ENCODE assay signal across 28 cellular contexts in the genomic region with DNA sequence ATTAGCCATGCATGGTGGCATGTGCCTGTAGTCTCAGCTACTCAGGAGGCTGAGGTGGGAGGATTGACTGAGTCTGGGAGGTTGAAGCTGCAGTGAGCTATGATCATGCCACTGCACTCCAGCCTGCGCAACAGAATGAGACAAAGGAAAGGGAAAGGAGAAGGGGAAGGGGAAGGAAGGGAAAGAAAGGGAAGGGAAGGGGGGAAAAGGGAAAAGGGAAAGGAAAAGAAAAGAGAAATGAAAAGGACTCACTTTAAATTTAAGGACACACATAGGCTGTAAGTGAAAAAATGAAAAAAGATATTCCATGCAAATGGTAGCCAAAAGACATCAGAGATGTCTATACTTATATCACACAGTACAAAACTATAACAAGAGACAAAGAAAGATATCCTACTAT.
"Had no signal": no experiment of that assay in that cellular context is flagged by ENCODE, and none has a peak within 500 bp of the region (broad histone marks: within the 10 kb centered on the region; RNA-seq: fewer than 3 reads in every experiment).

No MANE protein-coding gene starts in this region.

- H3K9me3 ChIP-seq: testis, thyroid gland had no signal

- H3K4me1 Mint-ChIP-seq: stimulated activated effector memory CD8-positive, alpha-beta T cell treated with anti-CD3 and anti-CD28 coated beads, Interleukin-12 subunit alpha, Interleukin-12 subunit beta, amount 100 ng/mL, for 72 hours; stimulated activated memory B cell treated with anti-CD40 and anti-IgM and Interleukin-4, amounts not matched to agents 10 μg/mL and 1 μg/mL and 100 μg/mL, for 72 hours; stimulated activated naive B cell treated with anti-CD40 and anti-IgM and Interleukin-4, amounts not matched to agents 10 μg/mL and 1 μg/mL and 100 μg/mL, for 72 hours; stimulated activated naive CD8-positive, alpha-beta T cell treated with anti-CD3 and anti-CD28 coated beads, Interleukin-15, amount 100 ng/mL, for 72 hours had no signal

- H3K4me3 ChIP-seq: stomach, suprapubic skin, testis, thoracic aorta, thyroid gland, tibial artery, tibial nerve, transverse colon, upper lobe of left lung, upper lobe of right lung, uterus, vagina had no signal

- H3K36me3 Mint-ChIP-seq: stimulated activated effector memory CD8-positive, alpha-beta T cell treated with anti-CD3 and anti-CD28 coated beads, Interleukin-12 subunit alpha, Interleukin-12 subunit beta, amount 100 ng/mL, for 72 hours; stimulated activated memory B cell treated with anti-CD40 and anti-IgM and Interleukin-4, amounts not matched to agents 10 μg/mL and 1 μg/mL and 100 μg/mL, for 72 hours had no signal

- H3K4me3 Mint-ChIP-seq: stimulated activated effector memory CD8-positive, alpha-beta T cell treated with anti-CD3 and anti-CD28 coated beads, Interleukin-12 subunit alpha, Interleukin-12 subunit beta, amount 100 ng/mL, for 72 hours; stimulated activated memory B cell treated with anti-CD40 and anti-IgM and Interleukin-4, amounts not matched to agents 10 μg/mL and 1 μg/mL and 100 μg/mL, for 72 hours; stimulated activated naive B cell treated with anti-CD40 and anti-IgM and Interleukin-4, amounts not matched to agents 10 μg/mL and 1 μg/mL and 100 μg/mL, for 72 hours; stimulated activated naive CD8-positive, alpha-beta T cell treated with anti-CD3 and anti-CD28 coated beads, Interleukin-15, amount 100 ng/mL, for 72 hours; stimulated activated naive CD8-positive, alpha-beta T cell treated with anti-CD3 and anti-CD28 coated beads, Interleukin-15, Interleukin-2, amounts not matched to agents 100 ng/mL and 50 ng/mL, for 24 hours; type B pancreatic cell had no signal

- H3K27ac Mint-ChIP-seq: stimulated activated effector memory CD8-positive, alpha-beta T cell treated with anti-CD3 and anti-CD28 coated beads, Interleukin-12 subunit alpha, Interleukin-12 subunit beta, amount 100 ng/mL, for 72 hours; stimulated activated memory B cell treated with anti-CD40 and anti-IgM and Interleukin-4, amounts not matched to agents 10 μg/mL and 1 μg/mL and 100 μg/mL, for 72 hours; stimulated activated naive B cell treated with anti-CD40 and anti-IgM and Interleukin-4, amounts not matched to agents 10 μg/mL and 1 μg/mL and 100 μg/mL, for 72 hours; stimulated activated naive CD8-positive, alpha-beta T cell treated with anti-CD3 and anti-CD28 coated beads, Interleukin-15, amount 100 ng/mL, for 72 hours; stimulated activated naive CD8-positive, alpha-beta T cell treated with anti-CD3 and anti-CD28 coated beads, Interleukin-15, Interleukin-2, amounts not matched to agents 100 ng/mL and 50 ng/mL, for 24 hours; type B pancreatic cell had no signal

- H3K36me3 ChIP-seq: suprapubic skin, thyroid gland, transverse colon, upper lobe of left lung, upper lobe of right lung, uterus had no signal

- H3K27me3 Mint-ChIP-seq: stimulated activated memory B cell treated with anti-CD40 and anti-IgM and Interleukin-4, amounts not matched to agents 10 μg/mL and 1 μg/mL and 100 μg/mL, for 72 hours; stimulated activated naive B cell treated with anti-CD40 and anti-IgM and Interleukin-4, amounts not matched to agents 10 μg/mL and 1 μg/mL and 100 μg/mL, for 72 hours; stimulated activated naive CD8-positive, alpha-beta T cell treated with anti-CD3 and anti-CD28 coated beads, Interleukin-15, amount 100 ng/mL, for 72 hours; stimulated activated naive CD8-positive, alpha-beta T cell treated with anti-CD3 and anti-CD28 coated beads, Interleukin-15, Interleukin-2, amounts not matched to agents 100 ng/mL and 50 ng/mL, for 24 hours; type B pancreatic cell had no signal

- ATAC-seq: stimulated activated effector memory CD8-positive, alpha-beta T cell treated with anti-CD3 and anti-CD28 coated beads, Interleukin-12 subunit alpha, Interleukin-12 subunit beta, amount 100 ng/mL, for 72 hours; stimulated activated memory B cell treated with anti-CD40 and anti-IgM and Interleukin-4, amounts not matched to agents 10 μg/mL and 1 μg/mL and 100 μg/mL, for 72 hours; stimulated activated naive B cell treated with anti-CD40 and anti-IgM and Interleukin-4, amounts not matched to agents 10 μg/mL and 1 μg/mL and 100 μg/mL, for 72 hours; stimulated activated naive CD8-positive, alpha-beta T cell treated with anti-CD3 and anti-CD28 coated beads, Interleukin-15, amount 100 ng/mL, for 72 hours; stimulated activated naive CD8-positive, alpha-beta T cell treated with anti-CD3 and anti-CD28 coated beads, Interleukin-15, Interleukin-2, amounts not matched to agents 100 U/mL and 50 U/mL, for 24 hours; upper lobe of right lung had no signal

- H3K27ac ChIP-seq: stomach, suprapubic skin, testis, thoracic aorta, thyroid gland, tibial artery, tibial nerve, transverse colon, upper lobe of left lung, upper lobe of right lung, uterus, vagina had no signal

- H3K4me1 ChIP-seq: stomach, suprapubic skin, testis, thyroid gland, tibial artery, tibial nerve, transverse colon, upper lobe of left lung, upper lobe of right lung, uterus, vagina had no signal

- DNase-seq: stimulated activated CD4-positive, alpha-beta T cell treated with anti-CD3 and anti-CD28 coated beads, Interleukin-2, amount 100 ng/mL, for 48 hours; stimulated activated CD4-positive, alpha-beta T cell treated with anti-CD3 and anti-CD28 coated beads, Interleukin-4, amount 100 ng/mL, for 1 hour; stimulated activated CD4-positive, alpha-beta T cell treated with anti-CD3 and anti-CD28 coated beads, Interleukin-4, amount 100 ng/mL, for 24 hours; stimulated activated CD4-positive, alpha-beta T cell treated with anti-CD3 and anti-CD28 coated beads, Interleukin-4, amount 100 ng/mL, for 4 hours; stimulated activated CD8-positive, alpha-beta memory T cell treated with anti-CD3 and anti-CD28 coated beads, Interleukin-4, amount 100 ng/mL, for 48 hours; stimulated activated naive B cell treated with anti-CD40 and anti-IgM and Interleukin-4, amounts not matched to agents 10 μg/mL and 1 μg/mL and 100 μg/mL, for 72 hours; stimulated activated naive CD4-positive, alpha-beta T cell; stimulated activated naive CD4-positive, alpha-beta T cell treated with Interleukin-2 at 50 U/mL for 16 hours; stimulated activated naive CD8-positive, alpha-beta T cell treated with anti-CD3 and anti-CD28 coated beads, Interleukin-15, amount 100 ng/mL, for 72 hours; stimulated activated naive CD8-positive, alpha-beta T cell treated with anti-CD3 and anti-CD28 coated beads, Interleukin-15, Interleukin-2, amounts not matched to agents 100 U/mL and 50 U/mL, for 24 hours; stomach; substantia nigra; testis; thyroid gland; tibial artery; transverse colon; trophoblast cell; upper lobe of left lung; upper lobe of right lung; uterus had no signal
